Comparison of ENCODE assay signal across 1 cellular context in genomic region chr19:34464785-34465184, GRCh38. TPM values are rescaled to one million over a fixed set of nuclear protein-coding genes. Genes with fewer than 3 reads are reported as not detected.
"Had no signal": no experiment of that assay in that cellular context is flagged by ENCODE, and none has a peak within 500 bp of the region (broad histone marks: within the 10 kb centered on the region; RNA-seq: fewer than 3 reads in every experiment).

No MANE protein-coding gene starts in this region.

RNA-seq across cellular contexts. Expression of gene WTIP, which starts 16.8 kb away (rescaled TPM):
- polyA plus RNA-seq: IgD-negative memory B cell had no signal
